ENCODE assay signal across 22 cellular contexts in genomic region chr2:200523158-200523557, GRCh38. TPM values are rescaled to one million over a fixed set of nuclear protein-coding genes. Genes with fewer than 3 reads are reported as not detected.
DNase-seq lines count a peak whose midpoint lies in the region; ATAC-seq, FAIRE-seq and TF ChIP-seq lines count a peak whose summit lies in the region.
"Had no signal": no experiment of that assay in that cellular context is flagged by ENCODE, and none has a peak within 500 bp of the region (broad histone marks: within the 10 kb centered on the region; RNA-seq: fewer than 3 reads in every experiment).

No MANE protein-coding gene starts in this region.

- H3K36me3 ChIP-seq in breast epithelium: no peaks in the 10 kb centered on the region
- H3K36me3 ChIP-seq in mammary epithelial cell (ENCODE audit: insufficient read depth, low read length): no peaks in the 10 kb centered on the region
- H3K36me3 ChIP-seq: SJCRH30 had no signal

- TF ChIP-seq CTCF in MCF 10A (IDR thresholded peaks at IDR 0.05; ENCODE audit: unreplicated experiment) (no peak), breast epithelium (IDR thresholded peaks at IDR 0.05) (no peak), mammary epithelial cell (conservative IDR thresholded peaks at IDR 0.05 in 1 of 2, IDR thresholded peaks at IDR 0.05 in 1 of 2; ENCODE audit: extremely low read depth in 1 of 2, insufficient read depth in 1 of 2, low read depth in 1 of 2, low read length in 2 of 2) (no peak)
- TF ChIP-seq CTCF in activated CD8-positive, alpha-beta T cell treated with anti-CD3 and anti-CD28 coated beads for 36 hours (IDR thresholded peaks at IDR 0.05): no peak

- H3K9ac ChIP-seq in mammary epithelial cell (ENCODE audit: insufficient read depth, low read length): no peak overlapping the region

- BruUV-seq in MCF 10A (replicated peaks; lab: Mats Ljungman, UMichigan) (no TSS peak), mammary epithelial cell (replicated peaks; lab: Mats Ljungman, UMichigan) (no TSS peak)

- H3K4me1 Mint-ChIP-seq in MCF 10A (ENCODE audit: insufficient read depth, unreplicated experiment): peaks cover 16% of the 10 kb centered on the region
- H3K4me1 Mint-ChIP-seq in activated CD8-positive, alpha-beta T cell treated with anti-CD3 and anti-CD28 coated beads for 36 hours (ENCODE audit: low read depth): peaks cover 18% of the 10 kb centered on the region

- H3K27me3 Mint-ChIP-seq in MCF 10A (ENCODE audit: insufficient read depth, unreplicated experiment): no peaks in the 10 kb centered on the region
- H3K27me3 Mint-ChIP-seq in activated CD8-positive, alpha-beta T cell treated with anti-CD3 and anti-CD28 coated beads for 36 hours: peaks cover 3% of the 10 kb centered on the region
- H3K27me3 Mint-ChIP-seq: CD4-positive, alpha-beta memory T cell; IgD-negative memory B cell had no signal

- peaks cover 0 to 6% of the 10 kb centered on the region in 2 donors for H3K4me1 ChIP-seq in breast epithelium
- H3K4me1 ChIP-seq in mammary epithelial cell (ENCODE audit: insufficient read depth, low read length): peaks cover 20% of the 10 kb centered on the region

- CTCF ChIA-PET in MCF 10A (lab: Yijun Ruan, JAX) (interaction anchor here (0.6 to 4.8 kb wide), 5 partner anchors 9 to 55 kb away, joined by 3 to 27 read pairs (median 3); partner anchors contain the start of gene KCTD18), mammary epithelial cell (lab: Charles Lee; ENCODE audit: low non-redundant PET) (no interaction called here)
- CTCF ChIA-PET in activated CD8-positive, alpha-beta T cell treated with anti-CD3 and anti-CD28 coated beads for 36 hours (lab: Charles Lee): interaction anchor here (0.8 to 5.2 kb wide), 3 partner anchors 11 to 40 kb away, joined by 3 to 44 read pairs (median 3); partner anchors contain the start of gene KCTD18

- no peak for FAIRE-seq in HTR-8/SVneo (lab: Jason Lieb, UNC)
- FAIRE-seq: GM12878, GM18507 had no signal

- H3K4me3 ChIP-seq in breast epithelium: no peak overlapping the region
- no peak overlapping the region for H3K4me3 ChIP-seq in mammary epithelial cell (replicated peaks in 1 of 3; ENCODE audit: insufficient read depth in 1 of 3, low read depth in 2 of 3, low read length in 3 of 3)
- H3K4me3 ChIP-seq: GM12878, SJCRH30 had no signal

- intact Hi-C loops in MCF 10A (cut with micrococcal nuclease) (no loop called here), breast epithelium (cut with DNase I; ENCODE audit: low total_unique reads) (no loop called here), mammary epithelial cell (cut with micrococcal nuclease) (no loop called here)
- intact Hi-C loops in activated CD8-positive, alpha-beta T cell treated with anti-CD3 and anti-CD28 coated beads for 36 hours (cut with micrococcal nuclease): no loop called here

- no peak overlapping the region for H3K27ac Mint-ChIP-seq in MCF 10A (ENCODE audit: low read depth, unreplicated experiment)
- no peak overlapping the region for H3K27ac Mint-ChIP-seq in activated CD8-positive, alpha-beta T cell treated with anti-CD3 and anti-CD28 coated beads for 36 hours
- H3K27ac Mint-ChIP-seq: CD4-positive, alpha-beta memory T cell; IgD-negative memory B cell had no signal

- POLR2A ChIA-PET in MCF 10A (lab: Yijun Ruan, JAX): no interaction called here
- POLR2A ChIA-PET in activated CD8-positive, alpha-beta T cell treated with anti-CD3 and anti-CD28 coated beads for 36 hours (lab: Charles Lee): no interaction called here

- H3K4me3 Mint-ChIP-seq in MCF 10A (ENCODE audit: unreplicated experiment): no peak overlapping the region
- no peak overlapping the region for H3K4me3 Mint-ChIP-seq in activated CD8-positive, alpha-beta T cell treated with anti-CD3 and anti-CD28 coated beads for 36 hours

- ATAC-seq in activated CD8-positive, alpha-beta T cell treated with anti-CD3 and anti-CD28 coated beads for 36 hours: no peak
- no peak for ATAC-seq in HG02885 (IDR thresholded peaks at IDR 0.05; ENCODE audit: poor library complexity, unreplicated experiment)
- ATAC-seq: GM12878 had no signal

- H3K36me3 Mint-ChIP-seq in MCF 10A (ENCODE audit: insufficient read depth, unreplicated experiment): no peaks in the 10 kb centered on the region
- H3K36me3 Mint-ChIP-seq in activated CD8-positive, alpha-beta T cell treated with anti-CD3 and anti-CD28 coated beads for 36 hours (ENCODE audit: low read depth): peaks cover 3% of the 10 kb centered on the region
- H3K36me3 Mint-ChIP-seq: IgD-negative memory B cell had no signal

- dilution Hi-C loops in mammary epithelial cell (cut with HindIII; ENCODE audit: low sequenced_read_pairs): no loop called here

- DNase-seq in MCF 10A (ENCODE audit: unreplicated experiment): peak; percentile 5
- no peak for DNase-seq in breast epithelium (ENCODE audit: low spot score in 2 of 2)
- DNase-seq in mammary epithelial cell: peak; percentile 65
- peak; percentile 6 for DNase-seq in kidney tubule cell (ENCODE audit: low spot score)
- DNase-seq in activated CD8-positive, alpha-beta T cell treated with anti-CD3 and anti-CD28 coated beads for 36 hours: no peak
- no peak for DNase-seq in HTR-8/SVneo (ENCODE audit: insufficient read length, low spot score)
- DNase-seq in RPMI8226: no peak
- DNase-seq: CD4-positive, alpha-beta memory T cell; DND-41; GDM1; Kasumi-1; NCI-H1105 treated with DMSO at 0.1 percent for 48 hours; NCI-H187; NCI-H345; NCI-H526; NK-92 treated with Interleukin-12 subunit alpha and Interleukin-12 subunit beta, amount 100 ng/mL, for 24 hours; OCI-M1; SJCRH30 had no signal

- no peaks in the 10 kb centered on the region for H4K20me1 ChIP-seq in mammary epithelial cell (ENCODE audit: insufficient read depth, low read length)

- no peaks in the 10 kb centered on the region for H3K9me3 Mint-ChIP-seq in MCF 10A (ENCODE audit: unreplicated experiment)
- H3K9me3 Mint-ChIP-seq in activated CD8-positive, alpha-beta T cell treated with anti-CD3 and anti-CD28 coated beads for 36 hours: no peaks in the 10 kb centered on the region
- H3K9me3 Mint-ChIP-seq: IgD-negative memory B cell had no signal

- no peak overlapping the region for H3K4me2 ChIP-seq in mammary epithelial cell (ENCODE audit: insufficient read depth, low read depth, low read length)

- peak overlapping the region; percentile 3 for H2AFZ ChIP-seq in mammary epithelial cell (ENCODE audit: low read depth, low read length)

- 33% methylated on average over 3 of the region's 3 CpGs for WGBS in mammary epithelial cell (ENCODE audit: low coverage, missing lambda C conversion rate)

- H3K9me3 ChIP-seq in breast epithelium (no peaks in the 10 kb centered on the region), mammary epithelial cell (replicated peaks; ENCODE audit: insufficient read depth, low read length) (no peaks in the 10 kb centered on the region)
- H3K9me3 ChIP-seq: SJCRH30 had no signal

- H3K27me3 ChIP-seq in breast epithelium (no peaks in the 10 kb centered on the region), mammary epithelial cell (ENCODE audit: insufficient read depth, low read length) (no peaks in the 10 kb centered on the region)
- H3K27me3 ChIP-seq: SJCRH30 had no signal

- no peak overlapping the region for H3K27ac ChIP-seq in breast epithelium
- H3K27ac ChIP-seq in mammary epithelial cell (ENCODE audit: insufficient read depth, low read depth, low read length): no peak overlapping the region
- H3K27ac ChIP-seq: SJCRH30 had no signal

- TF ChIP-seq POLR2A in breast epithelium (IDR thresholded peaks at IDR 0.05): no peak

- in situ Hi-C loops in mammary epithelial cell (cut with MboI; ENCODE audit: low sequenced_read_pairs in 2 of 2): no loop called here

- peaks cover 19% of the 10 kb centered on the region for H3K79me2 ChIP-seq in mammary epithelial cell (ENCODE audit: insufficient read depth, low read length)

RNA-seq across cellular contexts. Expression of gene SGO2, which starts 2.8 kb away (rescaled TPM):
- total RNA-seq in MCF 10A (2022) (9.5 and 14.2 TPM in 2 replicates), breast epithelium (1 to 10 TPM; 3.6 to 9.1 (median 4.6) TPM), mammary epithelial cell (10 to 100 TPM in 1 of 2 donors, 1 to 10 TPM in 1; 2.0 to 12.3 TPM)
- 6.5 TPM for polyA plus RNA-seq in mammary epithelial cell
- 13.1 TPM for polyA minus RNA-seq in mammary epithelial cell
- total RNA-seq in activated CD8-positive, alpha-beta T cell treated with anti-CD3 and anti-CD28 coated beads for 36 hours: 10 to 100 TPM; 50.2 to 58.4 TPM

RNA-seq across cellular contexts. Expression of gene KCTD18, which starts 13.3 kb away (rescaled TPM):
- total RNA-seq in MCF 10A (2022): 13.3 and 13.5 TPM in 2 replicates
- total RNA-seq in breast epithelium: 10 to 100 TPM; 15.7 to 28.2 (median 23.3) TPM
- total RNA-seq in mammary epithelial cell: 10 to 100 TPM; 16.4 to 19.5 TPM
- polyA plus RNA-seq in mammary epithelial cell: 8.0 TPM
- 6.3 TPM for polyA minus RNA-seq in mammary epithelial cell
- 10 to 100 TPM; 15.2 to 16.7 TPM for total RNA-seq in activated CD8-positive, alpha-beta T cell treated with anti-CD3 and anti-CD28 coated beads for 36 hours

Comparison
In these comparisons a context has a peak if more than half of its experiments do, and no peak if none do; other contexts are left out.
1. DNase-seq: peak in MCF 10A (single experiment), mammary epithelial cell (single experiment) and kidney tubule cell (single experiment); none in breast epithelium (0 of 2), activated CD8-positive, alpha-beta T cell treated with anti-CD3 and anti-CD28 coated beads for 36 hours (single experiment), HTR-8/SVneo (single experiment) and RPMI8226 (single experiment).